Comparison of ENCODE assay signal across 28 cellular contexts in the genomic region with DNA sequence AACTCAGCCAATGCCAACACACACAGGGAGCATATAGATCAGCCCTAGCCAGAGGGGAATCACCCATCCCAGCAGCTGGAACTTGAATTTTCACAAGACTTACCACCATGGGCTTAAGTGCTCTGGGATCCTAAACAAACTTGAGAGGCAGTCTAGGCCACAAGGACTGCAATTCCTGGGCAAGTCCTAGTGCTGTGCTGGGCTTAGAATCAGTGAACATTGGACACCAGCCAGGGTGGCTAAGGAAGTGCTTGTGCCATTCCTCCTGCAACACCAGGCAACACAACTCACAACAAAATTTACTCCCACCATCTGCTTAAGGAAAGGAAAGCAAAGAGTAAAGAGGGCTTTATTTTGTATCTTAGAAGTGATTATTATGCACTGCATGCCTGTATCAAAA. TPM values are rescaled to one million over a fixed set of nuclear protein-coding genes. Genes with fewer than 3 reads are reported as not detected.
"Had no signal": no experiment of that assay in that cellular context is flagged by ENCODE, and none has a peak within 500 bp of the region (broad histone marks: within the 10 kb centered on the region; RNA-seq: fewer than 3 reads in every experiment).

No MANE protein-coding gene starts in this region.

- H3K4me1 Mint-ChIP-seq: stimulated activated effector memory CD8-positive, alpha-beta T cell treated with anti-CD3 and anti-CD28 coated beads, Interleukin-12 subunit alpha, Interleukin-12 subunit beta, amount 100 ng/mL, for 72 hours; stimulated activated memory B cell treated with anti-CD40 and anti-IgM and Interleukin-4, amounts not matched to agents 10 μg/mL and 1 μg/mL and 100 μg/mL, for 72 hours; stimulated activated naive B cell treated with anti-CD40 and anti-IgM and Interleukin-4, amounts not matched to agents 10 μg/mL and 1 μg/mL and 100 μg/mL, for 72 hours; stimulated activated naive CD8-positive, alpha-beta T cell treated with anti-CD3 and anti-CD28 coated beads, Interleukin-15, amount 100 ng/mL, for 72 hours had no signal

- H3K36me3 ChIP-seq: stomach, suprapubic skin, thoracic aorta, thyroid gland, tibial artery, tibial nerve, transverse colon, upper lobe of left lung, upper lobe of right lung, uterus, vagina had no signal

- H3K27ac ChIP-seq: stomach, suprapubic skin, testis, thoracic aorta, thyroid gland, tibial artery, tibial nerve, transverse colon, upper lobe of left lung, upper lobe of right lung, uterus, vagina had no signal

- H3K4me3 Mint-ChIP-seq: stimulated activated effector memory CD8-positive, alpha-beta T cell treated with anti-CD3 and anti-CD28 coated beads, Interleukin-12 subunit alpha, Interleukin-12 subunit beta, amount 100 ng/mL, for 72 hours; stimulated activated memory B cell treated with anti-CD40 and anti-IgM and Interleukin-4, amounts not matched to agents 10 μg/mL and 1 μg/mL and 100 μg/mL, for 72 hours; stimulated activated naive B cell treated with anti-CD40 and anti-IgM and Interleukin-4, amounts not matched to agents 10 μg/mL and 1 μg/mL and 100 μg/mL, for 72 hours; stimulated activated naive CD8-positive, alpha-beta T cell treated with anti-CD3 and anti-CD28 coated beads, Interleukin-15, amount 100 ng/mL, for 72 hours; stimulated activated naive CD8-positive, alpha-beta T cell treated with anti-CD3 and anti-CD28 coated beads, Interleukin-15, Interleukin-2, amounts not matched to agents 100 ng/mL and 50 ng/mL, for 24 hours; type B pancreatic cell had no signal

- ATAC-seq: stimulated activated effector memory CD8-positive, alpha-beta T cell treated with anti-CD3 and anti-CD28 coated beads, Interleukin-12 subunit alpha, Interleukin-12 subunit beta, amount 100 ng/mL, for 72 hours; stimulated activated memory B cell treated with anti-CD40 and anti-IgM and Interleukin-4, amounts not matched to agents 10 μg/mL and 1 μg/mL and 100 μg/mL, for 72 hours; stimulated activated naive B cell treated with anti-CD40 and anti-IgM and Interleukin-4, amounts not matched to agents 10 μg/mL and 1 μg/mL and 100 μg/mL, for 72 hours; stimulated activated naive CD8-positive, alpha-beta T cell treated with anti-CD3 and anti-CD28 coated beads, Interleukin-15, amount 100 ng/mL, for 72 hours; stimulated activated naive CD8-positive, alpha-beta T cell treated with anti-CD3 and anti-CD28 coated beads, Interleukin-15, Interleukin-2, amounts not matched to agents 100 U/mL and 50 U/mL, for 24 hours; upper lobe of right lung had no signal

- H3K9me3 Mint-ChIP-seq: type B pancreatic cell had no signal

- H3K27me3 ChIP-seq: stomach, suprapubic skin, testis, thyroid gland, tibial artery, tibial nerve, transverse colon, upper lobe of left lung, upper lobe of right lung, uterus, vagina had no signal

- DNase-seq: stimulated activated CD4-positive, alpha-beta T cell treated with anti-CD3 and anti-CD28 coated beads, Interleukin-2, amount 100 ng/mL, for 48 hours; stimulated activated CD4-positive, alpha-beta T cell treated with anti-CD3 and anti-CD28 coated beads, Interleukin-4, amount 100 ng/mL, for 1 hour; stimulated activated CD4-positive, alpha-beta T cell treated with anti-CD3 and anti-CD28 coated beads, Interleukin-4, amount 100 ng/mL, for 24 hours; stimulated activated CD4-positive, alpha-beta T cell treated with anti-CD3 and anti-CD28 coated beads, Interleukin-4, amount 100 ng/mL, for 4 hours; stimulated activated CD8-positive, alpha-beta memory T cell treated with anti-CD3 and anti-CD28 coated beads, Interleukin-4, amount 100 ng/mL, for 48 hours; stimulated activated naive B cell treated with anti-CD40 and anti-IgM and Interleukin-4, amounts not matched to agents 10 μg/mL and 1 μg/mL and 100 μg/mL, for 72 hours; stimulated activated naive CD4-positive, alpha-beta T cell; stimulated activated naive CD4-positive, alpha-beta T cell treated with Interleukin-2 at 50 U/mL for 16 hours; stimulated activated naive CD8-positive, alpha-beta T cell treated with anti-CD3 and anti-CD28 coated beads, Interleukin-15, amount 100 ng/mL, for 72 hours; stimulated activated naive CD8-positive, alpha-beta T cell treated with anti-CD3 and anti-CD28 coated beads, Interleukin-15, Interleukin-2, amounts not matched to agents 100 U/mL and 50 U/mL, for 24 hours; stomach; substantia nigra; testis; thyroid gland; tibial artery; transverse colon; trophoblast cell; upper lobe of left lung; upper lobe of right lung; uterus had no signal

- H3K27me3 Mint-ChIP-seq: stimulated activated naive CD8-positive, alpha-beta T cell treated with anti-CD3 and anti-CD28 coated beads, Interleukin-15, amount 100 ng/mL, for 72 hours had no signal

- H3K27ac Mint-ChIP-seq: stimulated activated effector memory CD8-positive, alpha-beta T cell treated with anti-CD3 and anti-CD28 coated beads, Interleukin-12 subunit alpha, Interleukin-12 subunit beta, amount 100 ng/mL, for 72 hours; stimulated activated memory B cell treated with anti-CD40 and anti-IgM and Interleukin-4, amounts not matched to agents 10 μg/mL and 1 μg/mL and 100 μg/mL, for 72 hours; stimulated activated naive B cell treated with anti-CD40 and anti-IgM and Interleukin-4, amounts not matched to agents 10 μg/mL and 1 μg/mL and 100 μg/mL, for 72 hours; stimulated activated naive CD8-positive, alpha-beta T cell treated with anti-CD3 and anti-CD28 coated beads, Interleukin-15, amount 100 ng/mL, for 72 hours; stimulated activated naive CD8-positive, alpha-beta T cell treated with anti-CD3 and anti-CD28 coated beads, Interleukin-15, Interleukin-2, amounts not matched to agents 100 ng/mL and 50 ng/mL, for 24 hours; type B pancreatic cell had no signal

- H3K4me3 ChIP-seq: stomach, suprapubic skin, testis, thoracic aorta, thyroid gland, tibial artery, tibial nerve, transverse colon, upper lobe of left lung, upper lobe of right lung, uterus, vagina had no signal

- H3K4me1 ChIP-seq: stomach, suprapubic skin, testis, thyroid gland, tibial artery, tibial nerve, transverse colon, upper lobe of left lung, upper lobe of right lung, uterus, vagina had no signal

- H3K9me3 ChIP-seq: testis, thyroid gland, uterus, vagina had no signal

- H3K36me3 Mint-ChIP-seq: stimulated activated effector memory CD8-positive, alpha-beta T cell treated with anti-CD3 and anti-CD28 coated beads, Interleukin-12 subunit alpha, Interleukin-12 subunit beta, amount 100 ng/mL, for 72 hours; stimulated activated naive B cell treated with anti-CD40 and anti-IgM and Interleukin-4, amounts not matched to agents 10 μg/mL and 1 μg/mL and 100 μg/mL, for 72 hours; type B pancreatic cell had no signal

RNA-seq across cellular contexts. Expression of a gene that starts 38.9 kb away (rescaled TPM):
- total RNA-seq: suprapubic skin, thoracic aorta, tibial nerve, transverse colon, upper lobe of right lung had no signal
